In the genomic region with DNA sequence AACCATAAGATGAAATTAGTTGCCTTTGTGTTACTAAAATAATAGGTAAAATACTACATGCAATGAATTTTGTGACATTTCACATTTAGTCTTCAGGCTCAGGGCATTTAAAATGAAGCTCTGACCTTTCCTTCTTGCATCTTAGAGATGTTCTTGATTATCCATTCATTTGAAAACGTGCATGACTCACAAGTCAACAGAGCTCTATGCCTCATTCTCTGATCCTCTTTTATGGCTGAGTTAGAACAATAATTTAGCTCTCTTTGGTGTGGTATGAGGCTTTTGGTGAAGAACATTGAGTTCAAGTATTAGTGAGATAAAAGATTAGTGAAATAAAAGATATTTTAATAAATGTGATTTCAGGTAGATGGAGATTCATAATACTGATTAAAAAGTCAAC, we compare ENCODE assay signal across 27 cellular contexts.
"Had no signal": no experiment of that assay in that cellular context is flagged by ENCODE, and none has a peak within 500 bp of the region (broad histone marks: within the 10 kb centered on the region; RNA-seq: fewer than 3 reads in every experiment).

No MANE protein-coding gene starts in this region.

- H3K27ac ChIP-seq: colonic mucosa, epithelial cell of prostate, lower lobe of right lung, prostate gland, sigmoid colon, skin epidermis, spleen, testis, tibial artery had no signal

- H3K36me3 Mint-ChIP-seq: immature natural killer cell; naive thymus-derived CD8-positive, alpha-beta T cell; stimulated activated memory B cell treated with anti-CD40 and anti-IgM and Interleukin-4, amounts not matched to agents 10 μg/mL and 1 μg/mL and 100 μg/mL, for 72 hours; type B pancreatic cell had no signal

- H3K9me3 ChIP-seq: colonic mucosa, lower lobe of right lung, prostate gland, sigmoid colon, spleen, testis, tibial artery had no signal

- H3K4me3 ChIP-seq: colonic mucosa, lower lobe of right lung, prostate gland, sigmoid colon, skin epidermis, spleen, testis, tibial artery had no signal

- ATAC-seq: esophagus mucosa; left ventricle myocardium superior; lower lobe of right lung; naive thymus-derived CD8-positive, alpha-beta T cell; right cardiac atrium; stimulated activated memory B cell treated with anti-CD40 and anti-IgM and Interleukin-4, amounts not matched to agents 10 μg/mL and 1 μg/mL and 100 μg/mL, for 72 hours; stimulated activated naive CD8-positive, alpha-beta T cell treated with anti-CD3 and anti-CD28 coated beads, Interleukin-15, Interleukin-2, amounts not matched to agents 100 U/mL and 50 U/mL, for 24 hours had no signal

- H3K27me3 Mint-ChIP-seq: dendritic cell treated with granulocyte-macrophage colony-stimulating factor and Interleukin-4, amounts not matched to agents 40 ng/mL and 50 ng/mL, for 4 days; type B pancreatic cell had no signal

- H3K36me3 ChIP-seq: colonic mucosa, lower lobe of right lung, prostate gland, sigmoid colon, spleen, tibial artery had no signal

- H3K4me1 Mint-ChIP-seq: immature natural killer cell; naive thymus-derived CD8-positive, alpha-beta T cell; stimulated activated memory B cell treated with anti-CD40 and anti-IgM and Interleukin-4, amounts not matched to agents 10 μg/mL and 1 μg/mL and 100 μg/mL, for 72 hours had no signal

- H3K4me3 Mint-ChIP-seq: dendritic cell treated with granulocyte-macrophage colony-stimulating factor and Interleukin-4, amounts not matched to agents 40 ng/mL and 50 ng/mL, for 4 days; endodermal cell; immature natural killer cell; naive thymus-derived CD8-positive, alpha-beta T cell; nephron progenitor cell; stimulated activated memory B cell treated with anti-CD40 and anti-IgM and Interleukin-4, amounts not matched to agents 10 μg/mL and 1 μg/mL and 100 μg/mL, for 72 hours; type B pancreatic cell had no signal

- H3K4me1 ChIP-seq: colonic mucosa, lower lobe of right lung, prostate gland, sigmoid colon, spleen, testis, tibial artery had no signal

- H3K9me3 Mint-ChIP-seq: dendritic cell treated with granulocyte-macrophage colony-stimulating factor and Interleukin-4, amounts not matched to agents 40 ng/mL and 50 ng/mL, for 4 days; endodermal cell; immature natural killer cell; naive thymus-derived CD8-positive, alpha-beta T cell; nephron progenitor cell; stimulated activated memory B cell treated with anti-CD40 and anti-IgM and Interleukin-4, amounts not matched to agents 10 μg/mL and 1 μg/mL and 100 μg/mL, for 72 hours; type B pancreatic cell had no signal

- H3K27me3 ChIP-seq: colonic mucosa, sigmoid colon, spleen, testis, tibial artery had no signal

- DNase-seq: colonic mucosa; effector CD8-positive, alpha-beta T cell; endodermal cell; hypothalamus; immature natural killer cell; islet precursor cell; kidney glomerular epithelial cell; left ventricle myocardium superior; lower lobe of right lung; naive thymus-derived CD8-positive, alpha-beta T cell; nephron progenitor cell; nucleus accumbens; right cardiac atrium; sigmoid colon; spleen; stimulated activated CD4-positive, alpha-beta T cell treated with anti-CD3 and anti-CD28 coated beads, Interleukin-4, amount 100 ng/mL, for 4 hours; stimulated activated naive CD8-positive, alpha-beta T cell treated with anti-CD3 and anti-CD28 coated beads, Interleukin-15, Interleukin-2, amounts not matched to agents 100 U/mL and 50 U/mL, for 24 hours; substantia nigra; testis; tibial artery had no signal

- H3K27ac Mint-ChIP-seq: dendritic cell treated with granulocyte-macrophage colony-stimulating factor and Interleukin-4, amounts not matched to agents 40 ng/mL and 50 ng/mL, for 4 days; endodermal cell; immature natural killer cell; naive thymus-derived CD8-positive, alpha-beta T cell; nephron progenitor cell; stimulated activated memory B cell treated with anti-CD40 and anti-IgM and Interleukin-4, amounts not matched to agents 10 μg/mL and 1 μg/mL and 100 μg/mL, for 72 hours; type B pancreatic cell had no signal
